In the genomic region with DNA sequence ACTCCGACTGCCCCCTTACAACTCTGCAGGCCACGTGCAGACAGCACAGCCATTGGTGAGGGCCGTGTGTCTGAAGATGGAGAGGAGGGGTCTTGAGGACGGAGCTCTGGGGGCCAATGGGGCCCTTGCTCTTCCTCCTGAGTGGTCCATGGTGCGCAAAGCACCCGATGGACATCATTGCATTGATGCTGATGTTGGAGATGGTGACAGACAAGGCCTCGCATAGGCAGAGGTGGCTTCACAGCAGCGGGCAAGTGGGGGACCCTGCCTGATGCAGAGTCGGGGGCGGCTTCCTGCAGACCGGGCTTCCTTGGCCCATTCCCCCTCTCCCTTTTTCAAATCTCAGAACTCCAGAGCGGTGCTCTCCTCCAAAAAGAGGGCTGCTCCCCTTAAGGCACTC, we compare ENCODE assay signal across 1 cellular context.
TF ChIP-seq lines count a peak whose summit lies in the region.

No MANE protein-coding gene starts in this region.

TF ChIP-seq in H1, 55 proteins besides CTCF, POLR2A, EP300 and RAD21 (continued from another document):
- TF ChIP-seq SIN3A (conservative IDR thresholded peaks at IDR 0.05 in 1 of 2, IDR thresholded peaks at IDR 0.05 in 1 of 2; ENCODE audit: low read depth in 1 of 2, low read length in 2 of 2) (no peak), SP2 (IDR thresholded peaks at IDR 0.05; ENCODE audit: low read length) (no peak), SIX5 (IDR thresholded peaks at IDR 0.05; ENCODE audit: low read depth, low read length) (no peak), CTBP2 (IDR thresholded peaks at IDR 0.05; ENCODE audit: borderline replicate concordance, insufficient read depth, insufficient read length, low read length) (no peak)
